ENCODE assay signal across 1 cellular context in the genomic region with DNA sequence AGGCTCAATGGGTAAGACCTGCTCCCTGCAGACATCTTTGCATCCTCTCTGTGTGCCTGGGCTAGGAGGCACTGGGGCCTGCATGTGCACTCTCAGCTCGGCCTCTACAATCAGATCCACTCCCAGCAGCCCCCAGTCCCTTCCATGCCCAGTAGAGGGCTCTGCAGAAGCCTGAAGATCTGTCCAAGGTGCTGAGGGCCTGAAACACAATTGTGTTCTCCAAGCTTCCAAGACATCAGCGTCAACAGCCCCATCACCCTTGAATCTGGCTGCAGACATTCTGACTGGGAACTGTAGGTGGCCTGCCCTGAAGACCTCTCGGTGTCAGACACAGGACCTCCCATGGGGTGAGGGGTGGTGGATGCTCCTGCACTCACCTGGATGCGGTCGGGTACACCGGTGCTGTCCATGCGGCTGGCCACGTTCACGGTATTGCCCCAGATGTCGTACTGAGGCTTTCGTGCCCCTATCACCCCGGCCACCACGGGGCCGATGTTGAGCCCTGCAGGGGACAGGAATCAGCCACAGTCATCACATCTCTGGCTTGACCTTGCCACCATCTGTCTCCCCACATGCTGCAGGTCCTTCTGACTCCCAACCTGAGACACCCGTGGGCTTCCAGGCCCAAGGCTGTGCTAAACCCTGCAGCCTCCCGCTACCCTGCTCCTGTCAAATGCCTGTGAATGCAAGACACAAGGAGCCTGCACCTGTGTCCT.
A peak's percentile ranks its signal among the peaks of the same experiment; 100 is the strongest.
TF ChIP-seq lines count a peak whose summit lies in the region.

No MANE protein-coding gene starts in this region.

TF ChIP-seq in HepG2, 621 proteins besides CTCF, POLR2A, EP300 and RAD21 (continued from another document and continues in another):
- TF ChIP-seq, protein P1, sequence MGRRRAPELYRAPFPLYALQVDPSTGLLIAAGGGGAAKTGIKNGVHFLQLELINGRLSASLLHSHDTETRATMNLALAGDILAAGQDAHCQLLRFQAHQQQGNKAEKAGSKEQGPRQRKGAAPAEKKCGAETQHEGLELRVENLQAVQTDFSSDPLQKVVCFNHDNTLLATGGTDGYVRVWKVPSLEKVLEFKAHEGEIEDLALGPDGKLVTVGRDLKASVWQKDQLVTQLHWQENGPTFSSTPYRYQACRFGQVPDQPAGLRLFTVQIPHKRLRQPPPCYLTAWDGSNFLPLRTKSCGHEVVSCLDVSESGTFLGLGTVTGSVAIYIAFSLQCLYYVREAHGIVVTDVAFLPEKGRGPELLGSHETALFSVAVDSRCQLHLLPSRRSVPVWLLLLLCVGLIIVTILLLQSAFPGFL (CRISPR knock-in tag; IDR thresholded peaks at IDR 0.05) = 0 out of 2 replicates have a peak, but pooled peaks have one; percentile 49
- no peak for TF ChIP-seq ZFP82 (CRISPR knock-in tag; IDR thresholded peaks at IDR 0.05; ENCODE audit: borderline replicate concordance)
- 0 out of 2 replicates have a peak, but pooled peaks have one; percentile 38 for TF ChIP-seq ZNF431 (CRISPR knock-in tag; IDR thresholded peaks at IDR 0.05; ENCODE audit: borderline replicate concordance, low read depth)
- peak; percentile 68; the same call in 1 of the 2 replicates for TF ChIP-seq MEF2D (CRISPR knock-in tag; IDR thresholded peaks at IDR 0.05)
- TF ChIP-seq KAT8 (CRISPR knock-in tag; IDR thresholded peaks at IDR 0.05) = peak; percentile 77
- no peak for TF ChIP-seq ZNF720 (CRISPR knock-in tag; IDR thresholded peaks at IDR 0.05)
- TF ChIP-seq, protein P2, sequence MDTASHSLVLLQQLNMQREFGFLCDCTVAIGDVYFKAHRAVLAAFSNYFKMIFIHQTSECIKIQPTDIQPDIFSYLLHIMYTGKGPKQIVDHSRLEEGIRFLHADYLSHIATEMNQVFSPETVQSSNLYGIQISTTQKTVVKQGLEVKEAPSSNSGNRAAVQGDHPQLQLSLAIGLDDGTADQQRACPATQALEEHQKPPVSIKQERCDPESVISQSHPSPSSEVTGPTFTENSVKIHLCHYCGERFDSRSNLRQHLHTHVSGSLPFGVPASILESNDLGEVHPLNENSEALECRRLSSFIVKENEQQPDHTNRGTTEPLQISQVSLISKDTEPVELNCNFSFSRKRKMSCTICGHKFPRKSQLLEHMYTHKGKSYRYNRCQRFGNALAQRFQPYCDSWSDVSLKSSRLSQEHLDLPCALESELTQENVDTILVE (CRISPR knock-in tag; IDR thresholded peaks at IDR 0.05) = peak; percentile 92
- TF ChIP-seq MTA3 (CRISPR knock-in tag; IDR thresholded peaks at IDR 0.05) = no peak
- TF ChIP-seq DPF2 (CRISPR knock-in tag; IDR thresholded peaks at IDR 0.05; ENCODE audit: borderline replicate concordance, low read depth) = no peak
- no peak for TF ChIP-seq ZNF747 (CRISPR knock-in tag; IDR thresholded peaks at IDR 0.05; ENCODE audit: borderline replicate concordance)
- TF ChIP-seq ZNF878 (CRISPR knock-in tag; IDR thresholded peaks at IDR 0.05) = no peak
- TF ChIP-seq ZNF33B (CRISPR knock-in tag; IDR thresholded peaks at IDR 0.05) = no peak
- TF ChIP-seq, protein P3, sequence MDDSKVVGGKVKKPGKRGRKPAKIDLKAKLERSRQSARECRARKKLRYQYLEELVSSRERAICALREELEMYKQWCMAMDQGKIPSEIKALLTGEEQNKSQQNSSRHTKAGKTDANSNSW (CRISPR knock-in tag; IDR thresholded peaks at IDR 0.05; ENCODE audit: borderline replicate concordance) = no peak
- TF ChIP-seq, protein P4, sequence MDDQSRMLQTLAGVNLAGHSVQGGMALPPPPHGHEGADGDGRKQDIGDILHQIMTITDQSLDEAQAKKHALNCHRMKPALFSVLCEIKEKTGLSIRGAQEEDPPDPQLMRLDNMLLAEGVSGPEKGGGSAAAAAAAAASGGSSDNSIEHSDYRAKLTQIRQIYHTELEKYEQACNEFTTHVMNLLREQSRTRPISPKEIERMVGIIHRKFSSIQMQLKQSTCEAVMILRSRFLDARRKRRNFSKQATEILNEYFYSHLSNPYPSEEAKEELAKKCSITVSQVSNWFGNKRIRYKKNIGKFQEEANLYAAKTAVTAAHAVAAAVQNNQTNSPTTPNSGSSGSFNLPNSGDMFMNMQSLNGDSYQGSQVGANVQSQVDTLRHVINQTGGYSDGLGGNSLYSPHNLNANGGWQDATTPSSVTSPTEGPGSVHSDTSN (CRISPR knock-in tag; IDR thresholded peaks at IDR 0.05; ENCODE audit: borderline replicate concordance) = peak; percentile 95
- TF ChIP-seq U2AF2 (IDR thresholded peaks at IDR 0.05; ENCODE audit: low read depth, low read length) = no peak
- TF ChIP-seq, protein P5, sequence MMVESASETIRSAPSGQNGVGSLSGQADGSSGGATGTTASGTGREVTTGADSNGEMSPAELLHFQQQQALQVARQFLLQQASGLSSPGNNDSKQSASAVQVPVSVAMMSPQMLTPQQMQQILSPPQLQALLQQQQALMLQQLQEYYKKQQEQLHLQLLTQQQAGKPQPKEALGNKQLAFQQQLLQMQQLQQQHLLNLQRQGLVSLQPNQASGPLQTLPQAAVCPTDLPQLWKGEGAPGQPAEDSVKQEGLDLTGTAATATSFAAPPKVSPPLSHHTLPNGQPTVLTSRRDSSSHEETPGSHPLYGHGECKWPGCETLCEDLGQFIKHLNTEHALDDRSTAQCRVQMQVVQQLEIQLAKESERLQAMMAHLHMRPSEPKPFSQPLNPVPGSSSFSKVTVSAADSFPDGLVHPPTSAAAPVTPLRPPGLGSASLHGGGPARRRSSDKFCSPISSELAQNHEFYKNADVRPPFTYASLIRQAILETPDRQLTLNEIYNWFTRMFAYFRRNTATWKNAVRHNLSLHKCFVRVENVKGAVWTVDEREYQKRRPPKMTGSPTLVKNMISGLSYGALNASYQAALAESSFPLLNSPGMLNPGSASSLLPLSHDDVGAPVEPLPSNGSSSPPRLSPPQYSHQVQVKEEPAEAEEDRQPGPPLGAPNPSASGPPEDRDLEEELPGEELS (CRISPR knock-in tag; IDR thresholded peaks at IDR 0.05) = peak; percentile 54; the same call in 1 of the 2 replicates
- TF ChIP-seq ZNF253 (CRISPR knock-in tag; IDR thresholded peaks at IDR 0.05; ENCODE audit: borderline replicate concordance) = no peak
- TF ChIP-seq, protein P6, sequence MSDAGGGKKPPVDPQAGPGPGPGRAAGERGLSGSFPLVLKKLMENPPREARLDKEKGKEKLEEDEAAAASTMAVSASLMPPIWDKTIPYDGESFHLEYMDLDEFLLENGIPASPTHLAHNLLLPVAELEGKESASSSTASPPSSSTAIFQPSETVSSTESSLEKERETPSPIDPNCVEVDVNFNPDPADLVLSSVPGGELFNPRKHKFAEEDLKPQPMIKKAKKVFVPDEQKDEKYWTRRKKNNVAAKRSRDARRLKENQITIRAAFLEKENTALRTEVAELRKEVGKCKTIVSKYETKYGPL (CRISPR knock-in tag; IDR thresholded peaks at IDR 0.05) = peak; percentile 93
- TF ChIP-seq, protein P7, sequence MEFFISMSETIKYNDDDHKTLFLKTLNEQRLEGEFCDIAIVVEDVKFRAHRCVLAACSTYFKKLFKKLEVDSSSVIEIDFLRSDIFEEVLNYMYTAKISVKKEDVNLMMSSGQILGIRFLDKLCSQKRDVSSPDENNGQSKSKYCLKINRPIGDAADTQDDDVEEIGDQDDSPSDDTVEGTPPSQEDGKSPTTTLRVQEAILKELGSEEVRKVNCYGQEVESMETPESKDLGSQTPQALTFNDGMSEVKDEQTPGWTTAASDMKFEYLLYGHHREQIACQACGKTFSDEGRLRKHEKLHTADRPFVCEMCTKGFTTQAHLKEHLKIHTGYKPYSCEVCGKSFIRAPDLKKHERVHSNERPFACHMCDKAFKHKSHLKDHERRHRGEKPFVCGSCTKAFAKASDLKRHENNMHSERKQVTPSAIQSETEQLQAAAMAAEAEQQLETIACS (CRISPR knock-in tag; IDR thresholded peaks at IDR 0.05) = no peak
- TF ChIP-seq ZFP1 (CRISPR knock-in tag; IDR thresholded peaks at IDR 0.05) = peak; percentile 76; the same call in 1 of the 2 replicates
- TF ChIP-seq FOXO1 (CRISPR knock-in tag; IDR thresholded peaks at IDR 0.05) = peak; percentile 76; the same call in 1 of the 2 replicates
- no peak for TF ChIP-seq PAWR (CRISPR knock-in tag; IDR thresholded peaks at IDR 0.05; ENCODE audit: borderline replicate concordance)
- no peak for TF ChIP-seq ZNF713 (CRISPR knock-in tag; IDR thresholded peaks at IDR 0.05)
- TF ChIP-seq PRPF4 (IDR thresholded peaks at IDR 0.05; ENCODE audit: low read depth, low read length, poor library complexity, severe bottlenecking) = no peak
- TF ChIP-seq STAG1 (CRISPR knock-in tag; IDR thresholded peaks at IDR 0.05) = peak; percentile 43
- TF ChIP-seq, protein P8, sequence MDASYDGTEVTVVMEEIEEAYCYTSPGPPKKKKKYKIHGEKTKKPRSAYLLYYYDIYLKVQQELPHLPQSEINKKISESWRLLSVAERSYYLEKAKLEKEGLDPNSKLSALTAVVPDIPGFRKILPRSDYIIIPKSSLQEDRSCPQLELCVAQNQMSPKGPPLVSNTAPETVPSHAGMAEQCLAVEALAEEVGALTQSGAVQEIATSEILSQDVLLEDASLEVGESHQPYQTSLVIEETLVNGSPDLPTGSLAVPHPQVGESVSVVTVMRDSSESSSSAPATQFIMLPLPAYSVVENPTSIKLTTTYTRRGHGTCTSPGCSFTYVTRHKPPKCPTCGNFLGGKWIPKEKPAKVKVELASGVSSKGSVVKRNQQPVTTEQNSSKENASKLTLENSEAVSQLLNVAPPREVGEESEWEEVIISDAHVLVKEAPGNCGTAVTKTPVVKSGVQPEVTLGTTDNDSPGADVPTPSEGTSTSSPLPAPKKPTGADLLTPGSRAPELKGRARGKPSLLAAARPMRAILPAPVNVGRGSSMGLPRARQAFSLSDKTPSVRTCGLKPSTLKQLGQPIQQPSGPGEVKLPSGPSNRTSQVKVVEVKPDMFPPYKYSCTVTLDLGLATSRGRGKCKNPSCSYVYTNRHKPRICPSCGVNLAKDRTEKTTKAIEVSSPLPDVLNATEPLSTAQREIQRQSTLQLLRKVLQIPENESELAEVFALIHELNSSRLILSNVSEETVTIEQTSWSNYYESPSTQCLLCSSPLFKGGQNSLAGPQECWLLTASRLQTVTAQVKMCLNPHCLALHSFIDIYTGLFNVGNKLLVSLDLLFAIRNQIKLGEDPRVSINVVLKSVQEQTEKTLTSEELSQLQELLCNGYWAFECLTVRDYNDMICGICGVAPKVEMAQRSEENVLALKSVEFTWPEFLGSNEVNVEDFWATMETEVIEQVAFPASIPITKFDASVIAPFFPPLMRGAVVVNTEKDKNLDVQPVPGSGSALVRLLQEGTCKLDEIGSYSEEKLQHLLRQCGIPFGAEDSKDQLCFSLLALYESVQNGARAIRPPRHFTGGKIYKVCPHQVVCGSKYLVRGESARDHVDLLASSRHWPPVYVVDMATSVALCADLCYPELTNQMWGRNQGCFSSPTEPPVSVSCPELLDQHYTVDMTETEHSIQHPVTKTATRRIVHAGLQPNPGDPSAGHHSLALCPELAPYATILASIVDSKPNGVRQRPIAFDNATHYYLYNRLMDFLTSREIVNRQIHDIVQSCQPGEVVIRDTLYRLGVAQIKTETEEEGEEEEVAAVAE (CRISPR knock-in tag; IDR thresholded peaks at IDR 0.05; ENCODE audit: borderline replicate concordance) = peak; percentile 90
- TF ChIP-seq ZNF337 (CRISPR knock-in tag; IDR thresholded peaks at IDR 0.05; ENCODE audit: borderline replicate concordance, low read depth) = no peak; the same call in 1 of the 2 replicates
- TF ChIP-seq ZNF446 (CRISPR knock-in tag; IDR thresholded peaks at IDR 0.05) = no peak
- peak; percentile 96 for TF ChIP-seq TGIF2 (CRISPR knock-in tag; IDR thresholded peaks at IDR 0.05)
- no peak for TF ChIP-seq HNRNPLL (IDR thresholded peaks at IDR 0.05; ENCODE audit: low read depth, low read length, poor library complexity, severe bottlenecking)
- no peak for TF ChIP-seq REL (CRISPR knock-in tag; conservative IDR thresholded peaks at IDR 0.05)
- no peak for TF ChIP-seq NPAS2 (CRISPR knock-in tag; IDR thresholded peaks at IDR 0.05; ENCODE audit: borderline replicate concordance)
- TF ChIP-seq ZNF788 (CRISPR knock-in tag; IDR thresholded peaks at IDR 0.05; ENCODE audit: borderline replicate concordance) = no peak
- TF ChIP-seq, protein P9, sequence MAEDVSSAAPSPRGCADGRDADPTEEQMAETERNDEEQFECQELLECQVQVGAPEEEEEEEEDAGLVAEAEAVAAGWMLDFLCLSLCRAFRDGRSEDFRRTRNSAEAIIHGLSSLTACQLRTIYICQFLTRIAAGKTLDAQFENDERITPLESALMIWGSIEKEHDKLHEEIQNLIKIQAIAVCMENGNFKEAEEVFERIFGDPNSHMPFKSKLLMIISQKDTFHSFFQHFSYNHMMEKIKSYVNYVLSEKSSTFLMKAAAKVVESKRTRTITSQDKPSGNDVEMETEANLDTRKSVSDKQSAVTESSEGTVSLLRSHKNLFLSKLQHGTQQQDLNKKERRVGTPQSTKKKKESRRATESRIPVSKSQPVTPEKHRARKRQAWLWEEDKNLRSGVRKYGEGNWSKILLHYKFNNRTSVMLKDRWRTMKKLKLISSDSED (CRISPR knock-in tag; IDR thresholded peaks at IDR 0.05) = no peak
- TF ChIP-seq SIX1 (CRISPR knock-in tag; IDR thresholded peaks at IDR 0.05; ENCODE audit: borderline replicate concordance) = peak; percentile 68; the same call in 1 of the 2 replicates
- TF ChIP-seq ZNF777 (CRISPR knock-in tag; IDR thresholded peaks at IDR 0.05) = 0 out of 2 replicates have a peak, but pooled peaks have one; percentile 48
- peak; percentile 98 for TF ChIP-seq XRCC5 (optimal IDR thresholded peaks at IDR 0.05; ENCODE audit: low read length)
- TF ChIP-seq NFATC3 (CRISPR knock-in tag; IDR thresholded peaks at IDR 0.05) = no peak
- TF ChIP-seq KMT2A (CRISPR knock-in tag; IDR thresholded peaks at IDR 0.05) = 0 out of 2 replicates have a peak, but pooled peaks have one; percentile 41
- TF ChIP-seq XBP1 (CRISPR knock-in tag; IDR thresholded peaks at IDR 0.05) = peak; percentile 94; the same call in 1 of the 2 replicates
- peak; percentile 89; the same call in 1 of the 2 replicates for TF ChIP-seq HOXA5 (CRISPR knock-in tag; IDR thresholded peaks at IDR 0.05)
- TF ChIP-seq ISL2 (CRISPR knock-in tag; IDR thresholded peaks at IDR 0.05) = peak; percentile 67; the same call in 1 of the 2 replicates
- no peak for TF ChIP-seq ZNF563 (CRISPR knock-in tag; IDR thresholded peaks at IDR 0.05)
- no peak for TF ChIP-seq ZNF670 (CRISPR knock-in tag; IDR thresholded peaks at IDR 0.05; ENCODE audit: borderline replicate concordance)
- TF ChIP-seq ZNF180 (CRISPR knock-in tag; IDR thresholded peaks at IDR 0.05; ENCODE audit: borderline replicate concordance, low read depth) = no peak; the same call in 1 of the 2 replicates
- TF ChIP-seq NR3C1 (CRISPR knock-in tag; IDR thresholded peaks at IDR 0.05) = no peak
- peak; percentile 96 for TF ChIP-seq NKX3-1 (CRISPR knock-in tag; IDR thresholded peaks at IDR 0.05)
- TF ChIP-seq, protein P10, sequence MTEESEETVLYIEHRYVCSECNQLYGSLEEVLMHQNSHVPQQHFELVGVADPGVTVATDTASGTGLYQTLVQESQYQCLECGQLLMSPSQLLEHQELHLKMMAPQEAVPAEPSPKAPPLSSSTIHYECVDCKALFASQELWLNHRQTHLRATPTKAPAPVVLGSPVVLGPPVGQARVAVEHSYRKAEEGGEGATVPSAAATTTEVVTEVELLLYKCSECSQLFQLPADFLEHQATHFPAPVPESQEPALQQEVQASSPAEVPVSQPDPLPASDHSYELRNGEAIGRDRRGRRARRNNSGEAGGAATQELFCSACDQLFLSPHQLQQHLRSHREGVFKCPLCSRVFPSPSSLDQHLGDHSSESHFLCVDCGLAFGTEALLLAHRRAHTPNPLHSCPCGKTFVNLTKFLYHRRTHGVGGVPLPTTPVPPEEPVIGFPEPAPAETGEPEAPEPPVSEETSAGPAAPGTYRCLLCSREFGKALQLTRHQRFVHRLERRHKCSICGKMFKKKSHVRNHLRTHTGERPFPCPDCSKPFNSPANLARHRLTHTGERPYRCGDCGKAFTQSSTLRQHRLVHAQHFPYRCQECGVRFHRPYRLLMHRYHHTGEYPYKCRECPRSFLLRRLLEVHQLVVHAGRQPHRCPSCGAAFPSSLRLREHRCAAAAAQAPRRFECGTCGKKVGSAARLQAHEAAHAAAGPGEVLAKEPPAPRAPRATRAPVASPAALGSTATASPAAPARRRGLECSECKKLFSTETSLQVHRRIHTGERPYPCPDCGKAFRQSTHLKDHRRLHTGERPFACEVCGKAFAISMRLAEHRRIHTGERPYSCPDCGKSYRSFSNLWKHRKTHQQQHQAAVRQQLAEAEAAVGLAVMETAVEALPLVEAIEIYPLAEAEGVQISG (CRISPR knock-in tag; IDR thresholded peaks at IDR 0.05) = peak; percentile 84
